Comparison of ENCODE assay signal across 19 cellular contexts in the genomic region with DNA sequence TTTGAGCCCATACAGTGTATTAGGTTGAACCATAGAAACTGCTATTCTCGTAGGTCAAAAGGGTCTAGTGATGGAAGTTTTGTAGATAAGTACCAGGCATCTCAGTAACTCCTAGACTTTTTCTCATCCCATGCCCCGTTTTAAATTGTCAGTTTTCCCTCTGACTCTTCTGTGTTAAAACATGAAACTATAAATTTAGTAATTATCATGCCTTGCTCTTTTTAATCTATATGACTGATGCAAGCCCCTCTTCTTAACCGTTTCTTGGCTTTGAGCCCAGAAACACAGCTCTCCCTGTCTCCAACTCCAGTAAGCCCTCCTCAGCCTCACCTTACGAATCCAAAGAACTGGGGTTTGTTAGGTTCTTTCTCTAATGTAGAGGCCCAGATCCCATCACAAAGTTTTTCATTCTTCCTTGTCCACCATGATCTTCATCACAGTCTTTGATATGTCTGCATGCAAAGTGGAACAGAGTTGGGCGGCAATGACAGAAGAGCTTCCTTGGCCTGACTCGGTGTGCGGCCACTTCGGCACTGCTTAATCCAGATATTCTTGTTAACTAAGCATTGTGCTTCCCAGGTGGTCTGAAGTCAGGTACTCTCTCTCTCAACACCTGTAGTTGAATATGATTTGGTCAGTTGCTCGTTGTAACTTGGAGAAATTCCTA.
"Had no signal": no experiment of that assay in that cellular context is flagged by ENCODE, and none has a peak within 500 bp of the region (broad histone marks: within the 10 kb centered on the region; RNA-seq: fewer than 3 reads in every experiment).

No MANE protein-coding gene starts in this region.

- H3K9me3 Mint-ChIP-seq: activated CD4-positive, alpha-beta memory T cell treated with anti-CD3 and anti-CD28 coated beads for 36 hours; activated naive CD4-positive, alpha-beta T cell treated with anti-CD3 and anti-CD28 coated beads, Interleukin-2, amount 50 U/mL, for 24 hours; naive thymus-derived CD4-positive, alpha-beta T cell; stimulated activated memory B cell treated with anti-CD40 and anti-IgM and Interleukin-4, amounts not matched to agents 10 μg/mL and 1 μg/mL and 100 μg/mL, for 72 hours had no signal

- DNase-seq: activated CD4-positive, alpha-beta memory T cell treated with anti-CD3 and anti-CD28 coated beads for 36 hours; activated CD8-positive, alpha-beta memory T cell treated with anti-CD3 and anti-CD28 coated beads, Interleukin-2, amount 10 ng/mL, durations not matched to agents 7 days and 5 days; activated effector memory CD4-positive, alpha-beta T cell treated with anti-CD3 and anti-CD28 coated beads, Interleukin-2, amount 50 U/mL, for 16 hours; activated T-cell treated with anti-CD3 and anti-CD28 coated beads, Interleukin-2, amount 50 U/mL, for 1 hour; adrenal gland; dorsolateral prefrontal cortex; hippocampal formation; naive thymus-derived CD4-positive, alpha-beta T cell; posterior cingulate gyrus; retina; stimulated activated CD4-positive, alpha-beta T cell treated with anti-CD3 and anti-CD28 coated beads, Interleukin-12 subunit alpha, Interleukin-12 subunit beta, amount 100 ng/mL, for 4 hours; T1000; tibial artery had no signal

- H3K27me3 Mint-ChIP-seq: activated CD4-positive, alpha-beta memory T cell treated with anti-CD3 and anti-CD28 coated beads for 36 hours; activated naive CD4-positive, alpha-beta T cell treated with anti-CD3 and anti-CD28 coated beads, Interleukin-2, amount 50 U/mL, for 24 hours; stimulated activated memory B cell treated with anti-CD40 and anti-IgM and Interleukin-4, amounts not matched to agents 10 μg/mL and 1 μg/mL and 100 μg/mL, for 72 hours had no signal

- H3K36me3 Mint-ChIP-seq: activated CD4-positive, alpha-beta memory T cell treated with anti-CD3 and anti-CD28 coated beads for 36 hours; activated CD8-positive, alpha-beta memory T cell treated with anti-CD3 and anti-CD28 coated beads, Interleukin-2, amount 10 ng/mL, durations not matched to agents 7 days and 5 days; activated naive CD4-positive, alpha-beta T cell treated with anti-CD3 and anti-CD28 coated beads, Interleukin-2, amount 50 U/mL, for 24 hours had no signal

- FAIRE-seq: endometrium had no signal

- H3K4me3 Mint-ChIP-seq: activated CD4-positive, alpha-beta memory T cell treated with anti-CD3 and anti-CD28 coated beads for 36 hours; activated CD8-positive, alpha-beta memory T cell treated with anti-CD3 and anti-CD28 coated beads, Interleukin-2, amount 10 ng/mL, durations not matched to agents 7 days and 5 days; activated naive CD4-positive, alpha-beta T cell treated with anti-CD3 and anti-CD28 coated beads, Interleukin-2, amount 50 U/mL, for 24 hours; naive thymus-derived CD4-positive, alpha-beta T cell; stimulated activated memory B cell treated with anti-CD40 and anti-IgM and Interleukin-4, amounts not matched to agents 10 μg/mL and 1 μg/mL and 100 μg/mL, for 72 hours had no signal

- H3K9me3 ChIP-seq: adrenal gland, neutrophil, tibial artery, vagina had no signal

- H3K27me3 ChIP-seq: adrenal gland, cardiac muscle cell, dorsolateral prefrontal cortex, tibial artery, vagina had no signal

- H3K4me1 Mint-ChIP-seq: activated CD8-positive, alpha-beta memory T cell treated with anti-CD3 and anti-CD28 coated beads, Interleukin-2, amount 10 ng/mL, durations not matched to agents 7 days and 5 days had no signal

- H3K4me3 ChIP-seq: adrenal gland, cardiac muscle cell, dorsolateral prefrontal cortex, tibial artery, vagina had no signal

- H3K27ac ChIP-seq: adrenal gland, cardiac muscle cell, dorsolateral prefrontal cortex, neutrophil, tibial artery, vagina had no signal

- H3K27ac Mint-ChIP-seq: activated CD4-positive, alpha-beta memory T cell treated with anti-CD3 and anti-CD28 coated beads for 36 hours; activated CD8-positive, alpha-beta memory T cell treated with anti-CD3 and anti-CD28 coated beads, Interleukin-2, amount 10 ng/mL, durations not matched to agents 7 days and 5 days; activated naive CD4-positive, alpha-beta T cell treated with anti-CD3 and anti-CD28 coated beads, Interleukin-2, amount 50 U/mL, for 24 hours; stimulated activated memory B cell treated with anti-CD40 and anti-IgM and Interleukin-4, amounts not matched to agents 10 μg/mL and 1 μg/mL and 100 μg/mL, for 72 hours had no signal

- H3K36me3 ChIP-seq: cardiac muscle cell, neutrophil, vagina had no signal
